In the genomic region with DNA sequence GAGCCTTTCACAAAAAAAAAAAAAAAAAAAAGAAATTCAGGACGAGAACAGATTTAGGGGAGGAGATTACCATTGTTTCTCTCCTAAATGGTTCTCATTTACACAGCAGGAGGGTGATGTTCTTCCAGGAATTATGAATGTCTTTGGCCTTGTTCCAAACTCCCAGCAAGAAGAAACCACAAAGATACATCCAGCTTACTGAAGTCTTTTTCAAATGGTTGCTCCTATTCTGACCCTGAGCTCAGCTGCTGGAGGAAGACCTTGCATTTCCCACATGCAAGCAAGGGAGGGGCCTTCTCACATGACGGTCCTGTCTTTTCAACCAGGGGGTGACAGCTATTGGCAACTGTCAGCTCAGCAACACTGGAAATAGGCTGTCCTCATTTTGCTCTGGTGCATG, we compare ENCODE assay signal across 14 cellular contexts.
DNase-seq lines count a peak whose midpoint lies in the region; ATAC-seq and TF ChIP-seq lines count a peak whose summit lies in the region.
"Had no signal": no experiment of that assay in that cellular context is flagged by ENCODE, and none has a peak within 500 bp of the region (broad histone marks: within the 10 kb centered on the region; RNA-seq: fewer than 3 reads in every experiment).

No MANE protein-coding gene starts in this region.

- no peak overlapping the region for H2AFZ ChIP-seq in SK-N-SH (ENCODE audit: low read depth)

- WGBS in SK-N-SH (ENCODE audit: low lambda C conversion rate), result 37% methylated on average over 2 of the region's 2 CpGs

- CTCF ChIA-PET in SK-N-SH (lab: Yijun Ruan, JAX), result interaction anchor here (0.6 to 1.3 kb wide), 3 partner anchors 12 to 1133 kb away, joined by 3 read pairs; no protein-coding TSS in a partner anchor

- TF ChIP-seq CTCF in SK-N-SH (IDR thresholded peaks at IDR 0.05), result no peak
- no peak for TF ChIP-seq CTCF in fibroblast of the aortic adventitia (IDR thresholded peaks at IDR 0.05; ENCODE audit: insufficient read depth, low read length)

- H3K4me2 ChIP-seq in SK-N-SH, result 0 out of 2 replicates have a peak overlapping the region, but pooled peaks have one; percentile 24
- H3K4me2 ChIP-seq: A549, KMS-11 had no signal

- peaks cover 2 to 14% of the 10 kb centered on the region in 2 experiments; a peak in 3 of 4 replicates for H3K4me1 ChIP-seq in SK-N-SH (ENCODE audit: control insufficient read depth in 1 of 2, insufficient read depth in 2 of 2, low read depth in 1 of 2, low read length in 1 of 2)
- H3K4me1 ChIP-seq: A549, gastroesophageal sphincter had no signal

- no peak for TF ChIP-seq EP300 in SK-N-SH (IDR thresholded peaks at IDR 0.05; ENCODE audit: borderline replicate concordance in 1 of 2, low read depth in 1 of 2, low read length in 1 of 2)

- no peaks in the 10 kb centered on the region for H3K79me2 ChIP-seq in SK-N-SH (ENCODE audit: insufficient read depth)

- H3K36me3 ChIP-seq in SK-N-SH (replicated peaks in 1 of 2; ENCODE audit: control insufficient read depth in 1 of 2, insufficient read depth in 2 of 2, low read length in 1 of 2), result no peaks in the 10 kb centered on the region
- H3K36me3 ChIP-seq: gastroesophageal sphincter, pancreas had no signal

- H4K20me1 ChIP-seq in SK-N-SH (ENCODE audit: insufficient read depth), result no peaks in the 10 kb centered on the region

- no peak overlapping the region for H3K4me3 ChIP-seq in SK-N-SH (ENCODE audit: low read depth in 2 of 2, low read length in 1 of 2)
- H3K4me3 ChIP-seq in fibroblast of the aortic adventitia (ENCODE audit: low read depth, low read length), result no peak overlapping the region
- H3K4me3 ChIP-seq: A549, gastroesophageal sphincter, pancreas had no signal

- no peak for ATAC-seq in SK-N-SH treated with all-trans-retinoic acid at 6 μM for 48 hours
- ATAC-seq in GM21576 (IDR thresholded peaks at IDR 0.05; ENCODE audit: unreplicated experiment), result no peak
- ATAC-seq: A549, gastroesophageal sphincter, pancreas, T-cell had no signal

- POLR2A ChIA-PET in SK-N-SH (lab: Yijun Ruan, JAX), result no interaction called here

- no peak for DNase-seq in SK-N-SH
- DNase-seq in NCI-H524 (lab: John Stamatoyannopoulos, UW), result peak; percentile 45 to 76
- peak; percentile 93 for DNase-seq in fibroblast of the aortic adventitia (ENCODE audit: low read depth)
- peak; percentile 44 for DNase-seq in superior temporal gyrus (ENCODE audit: extremely low spot score)
- DNase-seq in T1000 (lab: John Stamatoyannopoulos, UW), result no peak
- no peak for DNase-seq in activated gamma-delta T cell treated with Interleukin-2 at 50 U/mL for 16 hours
- DNase-seq: activated effector memory CD4-positive, alpha-beta T cell treated with Interleukin-2 at 50 U/mL for 16 hours; pancreas; T-cell had no signal

- no peak for TF ChIP-seq RAD21 in SK-N-SH (IDR thresholded peaks at IDR 0.05; ENCODE audit: low read length)

- H3K9ac ChIP-seq in SK-N-SH, result no peak overlapping the region
- H3K9ac ChIP-seq: KMS-11 had no signal

- no peaks in the 10 kb centered on the region for H3K27me3 ChIP-seq in SK-N-SH (ENCODE audit: insufficient read depth)
- H3K27me3 ChIP-seq: gastroesophageal sphincter, pancreas had no signal

- peaks cover 3% of the 10 kb centered on the region for H3F3A ChIP-seq in SK-N-SH (replicated peaks; ENCODE audit: insufficient read depth)

- no peaks in the 10 kb centered on the region for H3K9me3 ChIP-seq in SK-N-SH
- H3K9me3 ChIP-seq: A549, gastroesophageal sphincter, pancreas had no signal

- no peak overlapping the region for H3K27ac ChIP-seq in SK-N-SH (ENCODE audit: low read depth in 2 of 2, low read length in 1 of 2)
- H3K27ac ChIP-seq: A549, gastroesophageal sphincter, KMS-11 had no signal

- no peaks in the 10 kb centered on the region for H3K9me2 ChIP-seq in SK-N-SH

TF ChIP-seq in SK-N-SH, 30 proteins besides CTCF, POLR2A, EP300 and RAD21:
- TF ChIP-seq GABPA (IDR thresholded peaks at IDR 0.05; ENCODE audit: low read depth), result no peak
- TF ChIP-seq NFIC (IDR thresholded peaks at IDR 0.05; ENCODE audit: borderline replicate concordance), result peak; percentile 34; the same call in 1 of the 2 replicates
- TF ChIP-seq YY1 (IDR thresholded peaks at IDR 0.05; ENCODE audit: low read depth), result no peak
- no peak for TF ChIP-seq SMC3 (IDR thresholded peaks at IDR 0.05; ENCODE audit: low read depth, low read length)
- no peak for TF ChIP-seq EZH2phosphoT487 (IDR thresholded peaks at IDR 0.05; ENCODE audit: borderline replicate concordance, low read depth)
- no peak for TF ChIP-seq TCF12 (IDR thresholded peaks at IDR 0.05)
TF ChIP-seq in SK-N-SH: peak in this region for 1.

TF ChIP-seq in SK-N-SH treated with all-trans-retinoic acid at 6 μM for 48 hours, 23 proteins besides CTCF, POLR2A, EP300 and RAD21:
- TF ChIP-seq RARB (CRISPR knock-in tag; IDR thresholded peaks at IDR 0.05), result no peak
- TF ChIP-seq OSR1 (CRISPR knock-in tag; IDR thresholded peaks at IDR 0.05), result no peak
- no peak for TF ChIP-seq BACH2 (CRISPR knock-in tag; IDR thresholded peaks at IDR 0.05; ENCODE audit: borderline replicate concordance)
- no peak for TF ChIP-seq GLIS3 (CRISPR knock-in tag; IDR thresholded peaks at IDR 0.05)
- no peak for TF ChIP-seq TCF4 (CRISPR knock-in tag; IDR thresholded peaks at IDR 0.05; ENCODE audit: borderline replicate concordance)
- TF ChIP-seq ZNF8 (CRISPR knock-in tag; IDR thresholded peaks at IDR 0.05), result no peak
- no peak for TF ChIP-seq PPARA (CRISPR knock-in tag; IDR thresholded peaks at IDR 0.05; ENCODE audit: borderline replicate concordance)
- no peak for TF ChIP-seq CSDC2 (CRISPR knock-in tag; IDR thresholded peaks at IDR 0.05)

Comparison
In these comparisons a context has a peak if more than half of its experiments do, and no peak if none do; other contexts are left out.
1. DNase-seq: peak in NCI-H524 (2 of 2), fibroblast of the aortic adventitia (single experiment) and superior temporal gyrus (single experiment); none in SK-N-SH (single experiment), T1000 (single experiment) and activated gamma-delta T cell treated with Interleukin-2 at 50 U/mL for 16 hours (single experiment).